In the genomic region with DNA sequence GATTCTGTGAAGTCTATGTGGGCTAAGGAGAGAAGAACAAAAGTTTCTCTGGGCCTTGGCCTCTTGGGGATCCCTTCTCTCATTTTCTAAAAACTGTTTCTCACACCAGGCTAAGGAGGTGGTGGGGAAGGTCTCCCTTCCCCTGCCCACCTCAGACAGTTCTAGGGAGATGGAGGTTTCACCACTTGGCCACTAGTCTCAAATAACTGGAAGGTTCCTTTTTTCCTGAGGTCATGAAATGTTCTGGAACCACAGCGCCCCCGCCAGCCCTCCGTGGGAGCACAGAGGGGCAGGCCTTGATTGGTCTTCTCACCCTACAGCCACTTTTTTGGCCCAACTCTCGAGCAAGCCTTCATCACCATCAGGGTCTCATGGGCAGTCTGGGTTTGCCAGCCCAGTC, we compare ENCODE assay signal across 14 cellular contexts. TPM values are rescaled to one million over a fixed set of nuclear protein-coding genes. Genes with fewer than 3 reads are reported as not detected.
A peak's percentile ranks its signal among the peaks of the same experiment; 100 is the strongest.
DNase-seq lines count a peak whose midpoint lies in the region; ATAC-seq and TF ChIP-seq lines count a peak whose summit lies in the region.
"Had no signal": no experiment of that assay in that cellular context is flagged by ENCODE, and none has a peak within 500 bp of the region (broad histone marks: within the 10 kb centered on the region; RNA-seq: fewer than 3 reads in every experiment).

No MANE protein-coding gene starts in this region.

- no peaks in the 10 kb centered on the region for H3K27me3 ChIP-seq in SK-N-SH (ENCODE audit: insufficient read depth)
- H3K27me3 ChIP-seq in PC-3 (ENCODE audit: low read length), result no peaks in the 10 kb centered on the region
- H3K27me3 ChIP-seq in hepatocyte, result no peaks in the 10 kb centered on the region
- H3K27me3 ChIP-seq: ascending aorta, MG63, suprapubic skin had no signal

- H3K4me3 ChIP-seq in SK-N-SH (ENCODE audit: low read depth in 2 of 2, low read length in 1 of 2), result no peak overlapping the region
- H3K4me3 ChIP-seq in PC-3 (ENCODE audit: low read length), result no peak overlapping the region
- H3K4me3 ChIP-seq in hepatocyte, result no peak overlapping the region
- H3K4me3 ChIP-seq: ascending aorta, MG63, suprapubic skin had no signal

- WGBS in SK-N-SH (ENCODE audit: low lambda C conversion rate), result 81% methylated on average over 4 of the region's 4 CpGs
- WGBS in hepatocyte (ENCODE audit: low lambda C conversion rate, missing lambda C conversion rate), result 86% methylated on average over 4 of the region's 4 CpGs

- no peak for TF ChIP-seq RAD21 in SK-N-SH (IDR thresholded peaks at IDR 0.05; ENCODE audit: low read length)

- DNase-seq in SK-N-SH (no peak), PC-3 (no peak), hepatocyte (ENCODE audit: low spot score) (no peak), GM13976 (ENCODE audit: low spot score) (no peak), GM19240 (ENCODE audit: insufficient read length, low spot score) (no peak)
- DNase-seq in activated CD4-positive, alpha-beta T cell treated with anti-CD3 and anti-CD28 coated beads, Interleukin-2, amount 10 ng/mL, durations not matched to agents 7 days and 5 days, result no peak
- DNase-seq: MG63, T-helper 1 cell had no signal

- ATAC-seq in SK-N-SH treated with all-trans-retinoic acid at 6 μM for 48 hours, result no peak
- no peak for ATAC-seq in PC-3
- no peak for ATAC-seq in HG03025 (IDR thresholded peaks at IDR 0.05; ENCODE audit: low FRiP score, unreplicated experiment)

- TF ChIP-seq CTCF in SK-N-SH (IDR thresholded peaks at IDR 0.05), result peak; percentile 23; the same call in 1 of the 2 replicates
- TF ChIP-seq CTCF in PC-3 (conservative IDR thresholded peaks at IDR 0.05; ENCODE audit: low read depth, low read length), result peak; percentile 48
- peak; percentile 16 for TF ChIP-seq CTCF in hepatocyte (IDR thresholded peaks at IDR 0.05; ENCODE audit: poor library complexity)
- no peak for TF ChIP-seq CTCF in GM13976 (IDR thresholded peaks at IDR 0.05; ENCODE audit: borderline replicate concordance, control extremely low read depth, extremely low read depth, insufficient read depth, missing control alignments)

- peaks cover 25% of the 10 kb centered on the region for H3K36me3 Mint-ChIP-seq in activated CD4-positive, alpha-beta T cell treated with anti-CD3 and anti-CD28 coated beads, Interleukin-2, amount 10 ng/mL, durations not matched to agents 7 days and 5 days (ENCODE audit: low read depth)

- CTCF ChIA-PET in SK-N-SH (lab: Yijun Ruan, JAX) (interaction anchor here (0.6 to 0.9 kb wide), 2 partner anchors 20 to 422 kb away, joined by 3 to 5 read pairs; a partner anchor contains a TSS), PC-3 (lab: Charles Lee) (no interaction called here)
- CTCF ChIA-PET in activated CD4-positive, alpha-beta T cell treated with anti-CD3 and anti-CD28 coated beads, Interleukin-2, amount 10 ng/mL, durations not matched to agents 7 days and 5 days (lab: Charles Lee), result interaction anchor here (0.5 to 3.6 kb wide), 2 partner anchors 23 to 56 kb away, joined by 3 to 15 read pairs; no protein-coding TSS in a partner anchor

- H3K27ac Mint-ChIP-seq in activated CD4-positive, alpha-beta T cell treated with anti-CD3 and anti-CD28 coated beads, Interleukin-2, amount 10 ng/mL, durations not matched to agents 7 days and 5 days, result no peak overlapping the region

- H3K27ac ChIP-seq in SK-N-SH (ENCODE audit: low read depth in 2 of 2, low read length in 1 of 2) (no peak overlapping the region), PC-3 (ENCODE audit: low read length) (no peak overlapping the region), hepatocyte (no peak overlapping the region)
- H3K27ac ChIP-seq: ascending aorta, suprapubic skin had no signal

- H3K4me1 Mint-ChIP-seq in activated CD4-positive, alpha-beta T cell treated with anti-CD3 and anti-CD28 coated beads, Interleukin-2, amount 10 ng/mL, durations not matched to agents 7 days and 5 days, result peaks cover 5% of the 10 kb centered on the region

- H2AFZ ChIP-seq in SK-N-SH (ENCODE audit: low read depth) (no peak overlapping the region), PC-3 (ENCODE audit: low read length) (no peak overlapping the region), hepatocyte (no peak overlapping the region)

- H3K4me1 ChIP-seq in SK-N-SH (ENCODE audit: control insufficient read depth in 1 of 2, insufficient read depth in 2 of 2, low read depth in 1 of 2, low read length in 1 of 2) (no peaks in the 10 kb centered on the region), PC-3 (ENCODE audit: insufficient read depth, low read length) (no peaks in the 10 kb centered on the region), hepatocyte (ENCODE audit: insufficient read depth) (no peaks in the 10 kb centered on the region)
- H3K4me1 ChIP-seq: suprapubic skin had no signal

- intact Hi-C loops in PC-3 (cut with micrococcal nuclease), result no loop called here

- H3K4me2 ChIP-seq in SK-N-SH (no peak overlapping the region), PC-3 (ENCODE audit: low read length) (no peak overlapping the region), hepatocyte (no peak overlapping the region)

- H3K9me2 ChIP-seq in SK-N-SH, result no peaks in the 10 kb centered on the region
- no peaks in the 10 kb centered on the region for H3K9me2 ChIP-seq in PC-3 (replicated peaks; ENCODE audit: low read length)
- H3K9me2 ChIP-seq in hepatocyte (replicated peaks; ENCODE audit: insufficient read depth), result no peaks in the 10 kb centered on the region

- H3K36me3 ChIP-seq in SK-N-SH (replicated peaks in 1 of 2; ENCODE audit: control insufficient read depth in 1 of 2, insufficient read depth in 2 of 2, low read length in 1 of 2) (peaks cover 10 to 21% of the 10 kb centered on the region in 2 experiments), PC-3 (ENCODE audit: low read depth, low read length) (peaks cover 25% of the 10 kb centered on the region), hepatocyte (replicated peaks; ENCODE audit: insufficient read depth, low read depth) (no peaks in the 10 kb centered on the region)

- POLR2A ChIA-PET in SK-N-SH (lab: Yijun Ruan, JAX) (no interaction called here), PC-3 (lab: Charles Lee; ENCODE audit: unreplicated experiment) (no interaction called here)
- POLR2A ChIA-PET in activated CD4-positive, alpha-beta T cell treated with anti-CD3 and anti-CD28 coated beads, Interleukin-2, amount 10 ng/mL, durations not matched to agents 7 days and 5 days (lab: Charles Lee), result no interaction called here

- H3K79me2 ChIP-seq in SK-N-SH (ENCODE audit: insufficient read depth) (no peaks in the 10 kb centered on the region), PC-3 (ENCODE audit: low read length) (no peaks in the 10 kb centered on the region), hepatocyte (no peaks in the 10 kb centered on the region)

- H3K9ac ChIP-seq in SK-N-SH (no peak overlapping the region), PC-3 (ENCODE audit: low read length) (no peak overlapping the region)

- H3K9me3 Mint-ChIP-seq in activated CD4-positive, alpha-beta T cell treated with anti-CD3 and anti-CD28 coated beads, Interleukin-2, amount 10 ng/mL, durations not matched to agents 7 days and 5 days, result no peaks in the 10 kb centered on the region

- H3K9me3 ChIP-seq in SK-N-SH (no peaks in the 10 kb centered on the region), PC-3 (ENCODE audit: low read length) (no peaks in the 10 kb centered on the region), hepatocyte (ENCODE audit: low read depth) (no peaks in the 10 kb centered on the region)
- H3K9me3 ChIP-seq: ascending aorta, MG63, suprapubic skin had no signal

- H3K27me3 Mint-ChIP-seq in activated CD4-positive, alpha-beta T cell treated with anti-CD3 and anti-CD28 coated beads, Interleukin-2, amount 10 ng/mL, durations not matched to agents 7 days and 5 days, result no peaks in the 10 kb centered on the region

- in situ Hi-C loops in GM13976 (cut with MboI; ENCODE audit: low sequenced_read_pairs, unreplicated experiment), result no loop called here

- TF ChIP-seq EP300 in SK-N-SH (IDR thresholded peaks at IDR 0.05; ENCODE audit: borderline replicate concordance in 1 of 2, low read depth in 1 of 2, low read length in 1 of 2), result no peak

- no TSS peak for BruUV-seq in PC-3 (replicated peaks; lab: Mats Ljungman, UMichigan)

- H3F3A ChIP-seq in SK-N-SH (replicated peaks; ENCODE audit: insufficient read depth) (peaks cover 3% of the 10 kb centered on the region), PC-3 (ENCODE audit: low read length, unreplicated experiment) (no peaks in the 10 kb centered on the region)

- H4K20me1 ChIP-seq in SK-N-SH (ENCODE audit: insufficient read depth) (no peaks in the 10 kb centered on the region), PC-3 (ENCODE audit: low read length) (no peaks in the 10 kb centered on the region), hepatocyte (ENCODE audit: insufficient read depth, poor library complexity, severe bottlenecking) (no peaks in the 10 kb centered on the region)

- H3K4me3 Mint-ChIP-seq in activated CD4-positive, alpha-beta T cell treated with anti-CD3 and anti-CD28 coated beads, Interleukin-2, amount 10 ng/mL, durations not matched to agents 7 days and 5 days, result no peak overlapping the region

TF ChIP-seq in SK-N-SH, 30 proteins besides CTCF, POLR2A, EP300 and RAD21 (continues in another document):
- no peak for TF ChIP-seq RXRA (IDR thresholded peaks at IDR 0.05; ENCODE audit: borderline replicate concordance, low read depth)
- TF ChIP-seq FOXJ3 (CRISPR knock-in tag; IDR thresholded peaks at IDR 0.05), result no peak

TF ChIP-seq in SK-N-SH treated with all-trans-retinoic acid at 6 μM for 48 hours, 23 proteins besides CTCF, POLR2A, EP300 and RAD21 (continues in another document):
- TF ChIP-seq TOX (CRISPR knock-in tag; IDR thresholded peaks at IDR 0.05; ENCODE audit: borderline replicate concordance), result no peak

RNA-seq across cellular contexts. Expression of a gene that starts 12.6 kb away (rescaled TPM):
- polyA plus RNA-seq in SK-N-SH (2012; rRNA removed), result 12.8 and 13.9 TPM in 2 replicates
- polyA plus RNA-seq in SK-N-SH (2012; cell fraction: cytosol; rRNA removed), result 10.4 and 12.0 TPM in 2 replicates
- 13.2 and 18.2 TPM in 2 replicates for polyA plus RNA-seq in SK-N-SH (2012; cell fraction: nucleus; rRNA removed)
- 35.4 and 36.1 TPM in 2 replicates for total RNA-seq in PC-3 (2014; rRNA removed)
- total RNA-seq in hepatocyte, result 11.8 and 17.8 TPM in 2 replicates
- 9.2 and 11.3 TPM in 2 replicates for polyA plus RNA-seq in hepatocyte
- total RNA-seq in activated CD4-positive, alpha-beta T cell treated with anti-CD3 and anti-CD28 coated beads, Interleukin-2, amount 10 ng/mL, durations not matched to agents 7 days and 5 days, result 10 to 100 TPM; 17.6 to 20.2 TPM

RNA-seq across cellular contexts. Expression of a gene that starts 25.3 kb away (rescaled TPM):
- not detected in 2 replicates for polyA plus RNA-seq in SK-N-SH (2012; rRNA removed)
- polyA plus RNA-seq in SK-N-SH (2012; cell fraction: cytosol; rRNA removed), result not detected in 2 replicates
- not detected in 2 replicates for polyA plus RNA-seq in SK-N-SH (2012; cell fraction: nucleus; rRNA removed)
- total RNA-seq in PC-3 (2014; rRNA removed), result not detected in 2 replicates
- total RNA-seq in hepatocyte, result 13.2 and 16.7 TPM in 2 replicates
- polyA plus RNA-seq in hepatocyte, result 17.0 and 23.9 TPM in 2 replicates
- not detected for total RNA-seq in activated CD4-positive, alpha-beta T cell treated with anti-CD3 and anti-CD28 coated beads, Interleukin-2, amount 10 ng/mL, durations not matched to agents 7 days and 5 days
- total RNA-seq: ascending aorta, fibroblast of villous mesenchyme, osteocyte had no signal

RNA-seq across cellular contexts. Expression of a gene that starts 35.4 kb away (rescaled TPM):
- polyA plus RNA-seq in SK-N-SH (2012; rRNA removed), result 0.37 and 0.41 TPM in 2 replicates
- 0.27 and 0.39 TPM in 2 replicates for polyA plus RNA-seq in SK-N-SH (2012; cell fraction: cytosol; rRNA removed)
- polyA plus RNA-seq in SK-N-SH (2012; cell fraction: nucleus; rRNA removed), result 0.15 and 0.19 TPM in 2 replicates
- total RNA-seq in PC-3 (2014; rRNA removed), result 6.4 and 7.6 TPM in 2 replicates
- 0.27 and 0.52 TPM in 2 replicates for total RNA-seq in hepatocyte
- polyA plus RNA-seq in hepatocyte, result 0.13 and 0.47 TPM in 2 replicates
- 10 to 100 TPM; 28.5 to 34.2 TPM for total RNA-seq in activated CD4-positive, alpha-beta T cell treated with anti-CD3 and anti-CD28 coated beads, Interleukin-2, amount 10 ng/mL, durations not matched to agents 7 days and 5 days
- total RNA-seq: ascending aorta had no signal

Comparison
In these comparisons a context has a peak if more than half of its experiments do, and no peak if none do; other contexts are left out.
1. RNA of a gene that starts 25.3 kb away (total RNA-seq): 13.2 to 16.7 TPM in hepatocyte; not detected in PC-3 and not detected in activated CD4-positive, alpha-beta T cell treated with anti-CD3 and anti-CD28 coated beads, Interleukin-2, amount 10 ng/mL, durations not matched to agents 7 days and 5 days; every median in the first group is over 10 times any median in the second.